ENCODE assay signal across 18 cellular contexts in the genomic region with DNA sequence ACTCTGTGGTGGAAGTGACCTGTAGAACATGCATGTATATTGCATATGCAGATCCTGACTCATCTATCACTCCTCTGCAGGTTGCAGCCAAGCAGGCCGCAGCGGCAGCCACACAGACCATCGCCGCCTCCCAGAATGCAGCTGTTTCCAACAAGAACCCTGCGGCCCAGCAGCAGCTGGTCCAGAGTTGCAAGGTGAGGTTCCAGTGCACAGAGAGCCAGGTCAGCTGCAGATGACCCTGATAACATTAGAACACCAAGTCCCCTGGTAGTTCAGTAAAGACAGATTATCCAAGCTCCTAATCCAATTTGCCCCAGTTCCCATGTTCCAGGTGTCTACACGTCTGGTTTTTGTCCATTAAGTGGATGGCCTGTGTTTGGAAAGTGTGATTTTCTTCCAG.
DNase-seq lines count a peak whose midpoint lies in the region; TF ChIP-seq lines count a peak whose summit lies in the region.
"Had no signal": no experiment of that assay in that cellular context is flagged by ENCODE, and none has a peak within 500 bp of the region (broad histone marks: within the 10 kb centered on the region; RNA-seq: fewer than 3 reads in every experiment).

No MANE protein-coding gene starts in this region.

- peaks cover 14% of the 10 kb centered on the region for H3K4me1 ChIP-seq in BE2C
- H3K4me1 ChIP-seq: A549, BLaER1, Caco-2 had no signal

- H3K27me3 ChIP-seq in BE2C: no peaks in the 10 kb centered on the region
- H3K27me3 ChIP-seq: BLaER1 had no signal

- no peaks in the 10 kb centered on the region; the same call in 1 of the 2 replicates for H3K36me3 ChIP-seq in BE2C
- H3K36me3 ChIP-seq: BLaER1 had no signal

- H3K4me3 ChIP-seq in BE2C (ENCODE audit: low read depth, low read length): no peak overlapping the region
- H3K4me3 ChIP-seq: A549, BLaER1, GM23248 had no signal

- no peaks in the 10 kb centered on the region for H3K9me3 ChIP-seq in BE2C
- H3K9me3 ChIP-seq: A549, BLaER1, Caco-2 had no signal

- TF ChIP-seq CTCF in BE2C (IDR thresholded peaks at IDR 0.05; ENCODE audit: low read depth, low read length): no peak

- DNase-seq in BE2C (peak; percentile 65), NCI-H82 (lab: John Stamatoyannopoulos, UW) (peak; percentile 83), islet precursor cell (peak; percentile 68), cardiac septum (ENCODE audit: low spot score) (no peak), NCI-H1436 (lab: John Stamatoyannopoulos, UW) (no peak)
- DNase-seq in stimulated activated CD4-positive, alpha-beta T cell treated with anti-CD3 and anti-CD28 coated beads, Interleukin-4, amount 100 ng/mL, for 24 hours: no peak
- DNase-seq: 8988T; ACHN; AML-193; Caco-2; CD4-positive, CD25-positive, alpha-beta regulatory T cell; CD8-positive, alpha-beta T cell; DMS153; DND-41; GM23248; H9 had no signal

- intact Hi-C loops in cardiac septum (cut with DNase I): no loop called here

Comparison
In these comparisons a context has a peak if more than half of its experiments do, and no peak if none do; other contexts are left out.
1. DNase-seq: peak in BE2C (single experiment), NCI-H82 (single experiment) and islet precursor cell (single experiment); none in cardiac septum (single experiment), NCI-H1436 (single experiment) and stimulated activated CD4-positive, alpha-beta T cell treated with anti-CD3 and anti-CD28 coated beads, Interleukin-4, amount 100 ng/mL, for 24 hours (single experiment).